Comparison of ENCODE assay signal across 29 cellular contexts in genomic region chr6:47836046-47836445, GRCh38. TPM values are rescaled to one million over a fixed set of nuclear protein-coding genes. Genes with fewer than 3 reads are reported as not detected.
DNase-seq lines count a peak whose midpoint lies in the region; ATAC-seq, FAIRE-seq and TF ChIP-seq lines count a peak whose summit lies in the region.
"Had no signal": no experiment of that assay in that cellular context is flagged by ENCODE, and none has a peak within 500 bp of the region (broad histone marks: within the 10 kb centered on the region; RNA-seq: fewer than 3 reads in every experiment).

No MANE protein-coding gene starts in this region.

- ATAC-seq in GM18870 (IDR thresholded peaks at IDR 0.05; ENCODE audit: unreplicated experiment) (peak; percentile 58), HG03159 (IDR thresholded peaks at IDR 0.05; ENCODE audit: unreplicated experiment) (peak; percentile 54), GM21737 (IDR thresholded peaks at IDR 0.05; ENCODE audit: unreplicated experiment) (no peak), Right ventricle myocardium superior (ENCODE audit: poor library complexity) (no peak)
- ATAC-seq: HepG2, left colon, T-cell had no signal

- H3K79me2 ChIP-seq in astrocyte (ENCODE audit: insufficient read depth, low read length), result no peaks in the 10 kb centered on the region

- in situ Hi-C loops in GM13976 (cut with MboI; ENCODE audit: low sequenced_read_pairs, unreplicated experiment), result no loop called here

- no peak overlapping the region for H3K9ac ChIP-seq in astrocyte (ENCODE audit: low read length)

- no peaks in the 10 kb centered on the region for H3K27me3 Mint-ChIP-seq in astrocyte (ENCODE audit: low read depth, unreplicated experiment)
- H3K27me3 Mint-ChIP-seq: progenitor cell of endocrine pancreas had no signal

- H3K4me1 ChIP-seq in astrocyte (ENCODE audit: insufficient read depth, low read length), result no peaks in the 10 kb centered on the region

- intact Hi-C loops in Right ventricle myocardium superior (cut with DNase I) (no loop called here), cardiac septum (cut with DNase I) (no loop called here)

- TF ChIP-seq CTCF in GM13976 (IDR thresholded peaks at IDR 0.05; ENCODE audit: borderline replicate concordance, control extremely low read depth, extremely low read depth, insufficient read depth, missing control alignments) (no peak), astrocyte (IDR thresholded peaks at IDR 0.05; ENCODE audit: insufficient read depth, low read depth, low read length) (no peak)

- H3K27ac ChIP-seq in astrocyte (ENCODE audit: low read depth, low read length) (no peak overlapping the region), substantia nigra (ENCODE audit: low read depth, low read length, poor library complexity, severe bottlenecking) (no peak overlapping the region)
- H3K27ac ChIP-seq: C4-2B had no signal

- no peak overlapping the region for H3K27ac Mint-ChIP-seq in astrocyte (ENCODE audit: unreplicated experiment)
- H3K27ac Mint-ChIP-seq: endodermal cell, H9, mesothelial cell of epicardium, progenitor cell of endocrine pancreas, T-cell had no signal

- peaks cover 2% of the 10 kb centered on the region for H3K9me3 Mint-ChIP-seq in astrocyte (ENCODE audit: unreplicated experiment)
- H3K9me3 Mint-ChIP-seq: endodermal cell, H9, mesothelial cell of epicardium, neural crest cell, T-cell had no signal

- no peak overlapping the region for H3K4me3 Mint-ChIP-seq in astrocyte (ENCODE audit: unreplicated experiment)
- H3K4me3 Mint-ChIP-seq: endodermal cell, H9, mesothelial cell of epicardium, neural crest cell, T-cell had no signal

- DNase-seq in GM13976 (ENCODE audit: low spot score) (peak; percentile 4), astrocyte (ENCODE audit: low read depth) (peak; percentile 7), Right ventricle myocardium superior (no peak), substantia nigra (lab: John Stamatoyannopoulos, UW) (no peak), cardiac septum (ENCODE audit: low spot score) (no peak)
- DNase-seq: ACHN; activated CD4-positive, alpha-beta T cell treated with anti-CD3 and anti-CD28 coated beads, Interleukin-2, amount 50 U/mL, for 1 hour; activated naive CD4-positive, alpha-beta T cell treated with anti-CD3 and anti-CD28 coated beads, Interleukin-2, amount 50 U/mL, for 16 hours; endodermal cell; glutamatergic neuron; H9; left colon; NCI-H146; NCI-H774; SHP77 treated with DMSO at 0.1 percent for 48 hours; small intestine; stimulated activated CD4-positive, alpha-beta T cell treated with anti-CD3 and anti-CD28 coated beads, Interleukin-4, amount 100 ng/mL, for 1 hour; T-cell had no signal

- H3K36me3 Mint-ChIP-seq in astrocyte (ENCODE audit: low read depth, unreplicated experiment), result no peaks in the 10 kb centered on the region
- H3K36me3 Mint-ChIP-seq: mesothelial cell of epicardium, T-cell had no signal

- H2AFZ ChIP-seq in astrocyte (ENCODE audit: low read depth, low read length), result no peak overlapping the region

- peaks cover 9% of the 10 kb centered on the region for H3K4me1 Mint-ChIP-seq in astrocyte (ENCODE audit: low read depth, unreplicated experiment)
- H3K4me1 Mint-ChIP-seq: endodermal cell, H9, mesothelial cell of epicardium, neural crest cell, T-cell had no signal

- H3K27me3 ChIP-seq in astrocyte (ENCODE audit: insufficient read depth, low read length), result no peaks in the 10 kb centered on the region

- FAIRE-seq in astrocyte (lab: Jason Lieb, UNC), result no peak
- FAIRE-seq: colon, HepG2, small intestine had no signal

- H4K20me1 ChIP-seq in astrocyte (ENCODE audit: insufficient read depth, low read length), result no peaks in the 10 kb centered on the region

- no peaks in the 10 kb centered on the region for H3K36me3 ChIP-seq in astrocyte (ENCODE audit: insufficient read depth, low read length)

- no peaks in the 10 kb centered on the region for H3K9me3 ChIP-seq in astrocyte (ENCODE audit: insufficient read depth, low read depth, low read length)

- no peak overlapping the region for H3K4me3 ChIP-seq in astrocyte (ENCODE audit: insufficient read depth, low read depth, low read length)

- no peak overlapping the region for H3K4me2 ChIP-seq in astrocyte (ENCODE audit: low read length)

RNA-seq across cellular contexts. Expression of gene OPN5, which starts 54.2 kb away (rescaled TPM):
- total RNA-seq in astrocyte (not detected in 2 replicates), Right ventricle myocardium superior (not detected), cardiac septum (not detected)
- total RNA-seq: endodermal cell, H9, HepG2, left colon, MCF 10A, mesothelial cell of epicardium, neural crest cell, progenitor cell of endocrine pancreas, subcutaneous adipose tissue, T-cell had no signal

Comparison
In these comparisons a context has a peak if more than half of its experiments do, and no peak if none do; other contexts are left out.
1. DNase-seq: peak in GM13976 (single experiment) and astrocyte (single experiment); none in Right ventricle myocardium superior (single experiment), substantia nigra (0 of 49) and cardiac septum (single experiment).
2. ATAC-seq: peak in GM18870 (single experiment) and HG03159 (single experiment); none in GM21737 (single experiment) and Right ventricle myocardium superior (single experiment).